ENCODE assay signal across 14 cellular contexts in genomic region chr2:190903693-190904450, GRCh38. TPM values are rescaled to one million over a fixed set of nuclear protein-coding genes. Genes with fewer than 3 reads are reported as not detected.
DNase-seq lines count a peak whose midpoint lies in the region; ATAC-seq and TF ChIP-seq lines count a peak whose summit lies in the region.
"Had no signal": no experiment of that assay in that cellular context is flagged by ENCODE, and none has a peak within 500 bp of the region (broad histone marks: within the 10 kb centered on the region; RNA-seq: fewer than 3 reads in every experiment).

No MANE protein-coding gene starts in this region.

- 60% methylated on average over 1 of the region's 1 CpG for WGBS in hepatocyte (ENCODE audit: low lambda C conversion rate, missing lambda C conversion rate)

- intact Hi-C loops in Calu3 (cut with micrococcal nuclease; ENCODE audit: unreplicated experiment), result no loop called here

- POLR2A ChIA-PET in activated CD4-positive, alpha-beta memory T cell treated with anti-CD3 and anti-CD28 coated beads, Interleukin-2, amount 10 ng/mL, durations not matched to agents 7 days and 5 days (lab: Charles Lee), result interaction anchor here (0.7 to 1.7 kb wide), 4 partner anchors 11 to 370 kb away, joined by 3 to 11 read pairs (median 3); no protein-coding TSS in a partner anchor

- no peaks in the 10 kb centered on the region for H3K4me1 ChIP-seq in hepatocyte (ENCODE audit: insufficient read depth)
- H3K4me1 ChIP-seq: Caco-2, esophagus squamous epithelium, heart left ventricle had no signal

- no peaks in the 10 kb centered on the region for H3K9me2 ChIP-seq in hepatocyte (replicated peaks; ENCODE audit: insufficient read depth)

- no peaks in the 10 kb centered on the region for H4K20me1 ChIP-seq in hepatocyte (ENCODE audit: insufficient read depth, poor library complexity, severe bottlenecking)

- TF ChIP-seq CTCF in hepatocyte (IDR thresholded peaks at IDR 0.05; ENCODE audit: poor library complexity) (no peak), Calu3 (IDR thresholded peaks at IDR 0.05; ENCODE audit: unreplicated experiment) (no peak)

- H2AFZ ChIP-seq in hepatocyte, result no peak overlapping the region

- no peaks in the 10 kb centered on the region for H3K9me3 ChIP-seq in hepatocyte (ENCODE audit: low read depth)
- H3K9me3 ChIP-seq: Caco-2, esophagus squamous epithelium, heart left ventricle had no signal

- peak overlapping the region; percentile 7 for H3K27ac ChIP-seq in hepatocyte
- H3K27ac ChIP-seq: esophagus squamous epithelium, heart left ventricle, HL-60 had no signal

- peaks cover 14% of the 10 kb centered on the region for H3K79me2 ChIP-seq in hepatocyte

- H3K4me3 Mint-ChIP-seq in activated T-cell treated with anti-CD3 and anti-CD28 coated beads, Interleukin-2, amount 50 U/mL, for 4 hours, result no peak overlapping the region
- H3K4me3 Mint-ChIP-seq in activated CD4-positive, alpha-beta memory T cell treated with anti-CD3 and anti-CD28 coated beads, Interleukin-2, amount 10 ng/mL, durations not matched to agents 7 days and 5 days, result no peak overlapping the region
- no peak overlapping the region for H3K4me3 Mint-ChIP-seq in Calu3 (ENCODE audit: low read depth, unreplicated experiment)

- H3K27ac Mint-ChIP-seq in activated CD4-positive, alpha-beta memory T cell treated with anti-CD3 and anti-CD28 coated beads, Interleukin-2, amount 10 ng/mL, durations not matched to agents 7 days and 5 days, result peak overlapping the region; percentile 37
- no peak overlapping the region for H3K27ac Mint-ChIP-seq in Calu3 (ENCODE audit: unreplicated experiment)

- H3K36me3 Mint-ChIP-seq in activated T-cell treated with anti-CD3 and anti-CD28 coated beads, Interleukin-2, amount 50 U/mL, for 4 hours (ENCODE audit: insufficient read depth), result peaks cover 32% of the 10 kb centered on the region
- peaks cover 46% of the 10 kb centered on the region for H3K36me3 Mint-ChIP-seq in activated CD4-positive, alpha-beta memory T cell treated with anti-CD3 and anti-CD28 coated beads, Interleukin-2, amount 10 ng/mL, durations not matched to agents 7 days and 5 days (ENCODE audit: low read depth)
- H3K36me3 Mint-ChIP-seq in Calu3 (ENCODE audit: insufficient read depth, unreplicated experiment), result peaks cover 42% of the 10 kb centered on the region

- BruUV-seq in Calu3 (replicated peaks; lab: Mats Ljungman, UMichigan), result no TSS peak

- CTCF ChIA-PET in activated CD4-positive, alpha-beta memory T cell treated with anti-CD3 and anti-CD28 coated beads, Interleukin-2, amount 10 ng/mL, durations not matched to agents 7 days and 5 days (lab: Charles Lee), result interaction anchor here (1.0 kb wide), 1 partner anchor 9 kb away, joined by 3 read pairs; no protein-coding TSS in a partner anchor
- CTCF ChIA-PET in Calu3 (lab: Charles Lee), result no interaction called here

- no peaks in the 10 kb centered on the region for H3K27me3 Mint-ChIP-seq in activated T-cell treated with anti-CD3 and anti-CD28 coated beads, Interleukin-2, amount 50 U/mL, for 4 hours (ENCODE audit: low read depth)
- H3K27me3 Mint-ChIP-seq in activated CD4-positive, alpha-beta memory T cell treated with anti-CD3 and anti-CD28 coated beads, Interleukin-2, amount 10 ng/mL, durations not matched to agents 7 days and 5 days, result no peaks in the 10 kb centered on the region
- H3K27me3 Mint-ChIP-seq in Calu3 (ENCODE audit: unreplicated experiment), result no peaks in the 10 kb centered on the region

- DNase-seq in activated T-cell treated with anti-CD3 and anti-CD28 coated beads, Interleukin-2, amount 50 U/mL, for 4 hours, result no peak
- DNase-seq in activated T-cell treated with anti-CD3 and anti-CD28 coated beads for 4 hours (no peak), hepatocyte (ENCODE audit: low spot score) (no peak), Calu3 (no peak)
- DNase-seq in activated CD4-positive, alpha-beta memory T cell treated with anti-CD3 and anti-CD28 coated beads, Interleukin-2, amount 10 ng/mL, durations not matched to agents 7 days and 5 days, result no peak
- no peak for DNase-seq in stimulated activated naive CD8-positive, alpha-beta T cell treated with anti-CD3 and anti-CD28 coated beads, Interleukin-15, Interleukin-2, amounts not matched to agents 100 U/mL and 50 U/mL, for 24 hours
- DNase-seq: Caco-2, esophagus squamous epithelium, GF-D8, heart left ventricle, kidney glomerular epithelial cell had no signal

- H3K4me3 ChIP-seq in hepatocyte, result no peak overlapping the region
- H3K4me3 ChIP-seq: esophagus squamous epithelium, heart left ventricle had no signal

- no peak overlapping the region for H3K4me2 ChIP-seq in hepatocyte

- H3K27me3 ChIP-seq in hepatocyte, result no peaks in the 10 kb centered on the region
- H3K27me3 ChIP-seq: esophagus squamous epithelium, heart left ventricle had no signal

- H3K9me3 Mint-ChIP-seq in activated T-cell treated with anti-CD3 and anti-CD28 coated beads, Interleukin-2, amount 50 U/mL, for 4 hours, result no peaks in the 10 kb centered on the region
- no peaks in the 10 kb centered on the region for H3K9me3 Mint-ChIP-seq in activated CD4-positive, alpha-beta memory T cell treated with anti-CD3 and anti-CD28 coated beads, Interleukin-2, amount 10 ng/mL, durations not matched to agents 7 days and 5 days
- H3K9me3 Mint-ChIP-seq in Calu3 (ENCODE audit: low read depth, unreplicated experiment), result no peaks in the 10 kb centered on the region

- H3K36me3 ChIP-seq in hepatocyte (replicated peaks; ENCODE audit: insufficient read depth, low read depth), result no peaks in the 10 kb centered on the region

- ATAC-seq in activated T-cell treated with anti-CD3 and anti-CD28 coated beads, Interleukin-2, amount 50 U/mL, for 4 hours, result peak; percentile 72 to 86
- ATAC-seq in stimulated activated naive CD8-positive, alpha-beta T cell treated with anti-CD3 and anti-CD28 coated beads, Interleukin-15, Interleukin-2, amounts not matched to agents 100 U/mL and 50 U/mL, for 24 hours, result peak; percentile 83
- ATAC-seq in HG03571 (IDR thresholded peaks at IDR 0.05; ENCODE audit: unreplicated experiment), result no peak
- no peak for ATAC-seq in HG03196 (IDR thresholded peaks at IDR 0.05; ENCODE audit: unreplicated experiment)
- ATAC-seq: heart left ventricle had no signal

- H3K4me1 Mint-ChIP-seq in activated T-cell treated with anti-CD3 and anti-CD28 coated beads, Interleukin-2, amount 50 U/mL, for 4 hours (ENCODE audit: low read depth), result peaks cover 29% of the 10 kb centered on the region
- peaks cover 13% of the 10 kb centered on the region for H3K4me1 Mint-ChIP-seq in activated CD4-positive, alpha-beta memory T cell treated with anti-CD3 and anti-CD28 coated beads, Interleukin-2, amount 10 ng/mL, durations not matched to agents 7 days and 5 days
- no peaks in the 10 kb centered on the region for H3K4me1 Mint-ChIP-seq in Calu3 (ENCODE audit: low read depth, unreplicated experiment)

RNA-seq across cellular contexts. Expression of gene GLS, which starts 23.3 kb away (rescaled TPM):
- total RNA-seq in activated T-cell treated with anti-CD3 and anti-CD28 coated beads, Interleukin-2, amount 50 U/mL, for 4 hours, result 100 to 1,000 TPM; 371 to 409 (median 377) TPM
- 100 to 1,000 TPM; 146 to 150 TPM for total RNA-seq in activated CD4-positive, alpha-beta memory T cell treated with anti-CD3 and anti-CD28 coated beads, Interleukin-2, amount 10 ng/mL, durations not matched to agents 7 days and 5 days
- 385 and 460 TPM in 2 replicates for total RNA-seq in hepatocyte
- 78.8 and 78.9 TPM in 2 replicates for polyA plus RNA-seq in hepatocyte
- 110 and 115 TPM in 2 replicates for total RNA-seq in Calu3 (2022)

Comparison
In these comparisons a context has a peak if more than half of its experiments do, and no peak if none do; other contexts are left out.
1. ATAC-seq: peak in activated T-cell treated with anti-CD3 and anti-CD28 coated beads, Interleukin-2, amount 50 U/mL, for 4 hours (2 of 2) and stimulated activated naive CD8-positive, alpha-beta T cell treated with anti-CD3 and anti-CD28 coated beads, Interleukin-15, Interleukin-2, amounts not matched to agents 100 U/mL and 50 U/mL, for 24 hours (single experiment); none in HG03571 (single experiment) and HG03196 (single experiment).